Comparison of ENCODE assay signal across 15 cellular contexts in genomic region chr5:133715622-133716021, GRCh38.
A peak's percentile ranks its signal among the peaks of the same experiment; 100 is the strongest.
DNase-seq lines count a peak whose midpoint lies in the region; ATAC-seq and TF ChIP-seq lines count a peak whose summit lies in the region.
"Had no signal": no experiment of that assay in that cellular context is flagged by ENCODE, and none has a peak within 500 bp of the region (broad histone marks: within the 10 kb centered on the region; RNA-seq: fewer than 3 reads in every experiment).

No MANE protein-coding gene starts in this region.

- no peak for ATAC-seq in CD4-positive, alpha-beta T cell (ENCODE audit: poor library complexity)
- ATAC-seq: CD8-positive, alpha-beta T cell had no signal

- H3K27ac Mint-ChIP-seq in endodermal cell (no peak overlapping the region), neural progenitor cell (no peak overlapping the region)
- H3K27ac Mint-ChIP-seq in CD4-positive, alpha-beta T cell: no peak overlapping the region
- H3K27ac Mint-ChIP-seq: CD14-positive monocyte; CD8-positive, alpha-beta T cell had no signal

- CTCF ChIA-PET in CD4-positive, alpha-beta T cell (lab: Charles Lee): no interaction called here

- peak; percentile 24 for DNase-seq in activated CD8-positive, alpha-beta memory T cell treated with anti-CD3 and anti-CD28 coated beads for 24 hours
- DNase-seq in activated CD8-positive, alpha-beta memory T cell treated with anti-CD3 and anti-CD28 coated beads, Interleukin-2, amount 50 U/mL, for 48 hours: no peak
- DNase-seq in endodermal cell: peak; percentile 23
- no peak for DNase-seq in neural progenitor cell (ENCODE audit: low spot score)
- DNase-seq in ureter (ENCODE audit: low spot score): no peak
- no peak for DNase-seq in CD4-positive, alpha-beta T cell
- no peak for DNase-seq in GOT3 (lab: John Stamatoyannopoulos, UW)
- DNase-seq: 8988T, Calu3, DMS79 treated with DMSO at 0.1 percent for 48 hours, GF-D8, HCEC 1CT had no signal

- POLR2A ChIA-PET in CD4-positive, alpha-beta T cell (lab: Charles Lee): no interaction called here

- H3K79me2 ChIP-seq in neural progenitor cell (ENCODE audit: low read depth): no peaks in the 10 kb centered on the region

- H3K4me3 ChIP-seq in endodermal cell (ENCODE audit: low read length): no peak overlapping the region
- no peak overlapping the region for H3K4me3 ChIP-seq in neural progenitor cell
- H3K4me3 ChIP-seq: BLaER1 had no signal

- H3K36me3 ChIP-seq in endodermal cell (ENCODE audit: control insufficient read depth, insufficient read depth, low read length) (no peaks in the 10 kb centered on the region), neural progenitor cell (no peaks in the 10 kb centered on the region)
- H3K36me3 ChIP-seq: BLaER1 had no signal

- TF ChIP-seq CTCF in endodermal cell (conservative IDR thresholded peaks at IDR 0.05) (no peak), neural progenitor cell (IDR thresholded peaks at IDR 0.05) (no peak)
- TF ChIP-seq CTCF in CD4-positive, alpha-beta T cell (IDR thresholded peaks at IDR 0.05): no peak

- H3K27me3 Mint-ChIP-seq in endodermal cell (ENCODE audit: insufficient read depth) (peaks cover 7% of the 10 kb centered on the region), neural progenitor cell (ENCODE audit: insufficient read depth, low read depth) (peaks cover 3% of the 10 kb centered on the region)
- H3K27me3 Mint-ChIP-seq in CD4-positive, alpha-beta T cell: peaks cover 12% of the 10 kb centered on the region

- H2AFZ ChIP-seq in neural progenitor cell (replicated peaks): peak overlapping the region; percentile 34

- H3K4me2 ChIP-seq in neural progenitor cell: no peak overlapping the region
- H3K4me2 ChIP-seq: BLaER1 had no signal

- H3K4me3 Mint-ChIP-seq in endodermal cell (no peak overlapping the region), neural progenitor cell (no peak overlapping the region)
- H3K4me3 Mint-ChIP-seq in CD4-positive, alpha-beta T cell: no peak overlapping the region
- H3K4me3 Mint-ChIP-seq: CD14-positive monocyte; CD8-positive, alpha-beta T cell had no signal

- H4K20me1 ChIP-seq in neural progenitor cell (ENCODE audit: low read depth): no peaks in the 10 kb centered on the region
- H4K20me1 ChIP-seq: BLaER1 had no signal

- no peak overlapping the region for H3K27ac ChIP-seq in endodermal cell (ENCODE audit: low read depth, low read length)
- no peak overlapping the region for H3K27ac ChIP-seq in neural progenitor cell
- no peak overlapping the region for H3K27ac ChIP-seq in CD4-positive, alpha-beta T cell (ENCODE audit: low read depth, low read length)
- H3K27ac ChIP-seq: BLaER1 had no signal

- no peaks in the 10 kb centered on the region for H3K36me3 Mint-ChIP-seq in endodermal cell (ENCODE audit: low read depth)
- peaks cover 2% of the 10 kb centered on the region for H3K36me3 Mint-ChIP-seq in neural progenitor cell
- no peaks in the 10 kb centered on the region for H3K36me3 Mint-ChIP-seq in CD4-positive, alpha-beta T cell (ENCODE audit: low read depth)
- H3K36me3 Mint-ChIP-seq: CD14-positive monocyte; CD8-positive, alpha-beta T cell had no signal

- intact Hi-C loops in CD4-positive, alpha-beta T cell (cut with DNase I, micrococcal nuclease): no loop called here

- WGBS in endodermal cell (ENCODE audit: insufficient coverage in 1 of 2, insufficient read length in 1 of 2), 2 experiments: 81 to 91% methylated on average over 5 of the region's 5 CpGs

- no peak overlapping the region for H3K9ac ChIP-seq in endodermal cell (ENCODE audit: extremely low read depth, low read length, poor library complexity, severe bottlenecking)
- H3K9ac ChIP-seq in neural progenitor cell: no peak overlapping the region
- H3K9ac ChIP-seq: BLaER1 had no signal

- H3F3A ChIP-seq in neural progenitor cell (ENCODE audit: low read depth): no peaks in the 10 kb centered on the region

- H3K9me3 ChIP-seq in endodermal cell (ENCODE audit: control insufficient read depth, low read length): no peaks in the 10 kb centered on the region
- H3K9me3 ChIP-seq in neural progenitor cell (ENCODE audit: low read depth): no peaks in the 10 kb centered on the region
- H3K9me3 ChIP-seq in CD4-positive, alpha-beta T cell (ENCODE audit: control insufficient read depth, low read length): no peaks in the 10 kb centered on the region
- H3K9me3 ChIP-seq: BLaER1 had no signal

- H3K4me1 Mint-ChIP-seq in endodermal cell: no peaks in the 10 kb centered on the region
- H3K4me1 Mint-ChIP-seq in neural progenitor cell: peaks cover 6% of the 10 kb centered on the region
- H3K4me1 Mint-ChIP-seq in CD4-positive, alpha-beta T cell (ENCODE audit: low read depth): no peaks in the 10 kb centered on the region
- H3K4me1 Mint-ChIP-seq: CD14-positive monocyte had no signal

- H3K4me1 ChIP-seq in endodermal cell (ENCODE audit: control insufficient read depth, insufficient read depth, low read length) (no peaks in the 10 kb centered on the region), neural progenitor cell (peaks cover 5% of the 10 kb centered on the region)
- H3K4me1 ChIP-seq: BLaER1 had no signal

- H3K27me3 ChIP-seq in endodermal cell (ENCODE audit: control insufficient read depth, insufficient read depth, low read length, poor library complexity, severe bottlenecking) (no peaks in the 10 kb centered on the region), neural progenitor cell (no peaks in the 10 kb centered on the region)
- H3K27me3 ChIP-seq in CD4-positive, alpha-beta T cell (ENCODE audit: control insufficient read depth, insufficient read depth, low read length): no peaks in the 10 kb centered on the region
- H3K27me3 ChIP-seq: BLaER1 had no signal

- peaks cover 2% of the 10 kb centered on the region for H3K9me3 Mint-ChIP-seq in endodermal cell
- H3K9me3 Mint-ChIP-seq in neural progenitor cell: no peaks in the 10 kb centered on the region
- H3K9me3 Mint-ChIP-seq in CD4-positive, alpha-beta T cell: peaks cover 2% of the 10 kb centered on the region

Comparison
In these comparisons a context has a peak if more than half of its experiments do, and no peak if none do; other contexts are left out.
1. DNase-seq: peak in activated CD8-positive, alpha-beta memory T cell treated with anti-CD3 and anti-CD28 coated beads for 24 hours (single experiment) and endodermal cell (single experiment); none in activated CD8-positive, alpha-beta memory T cell treated with anti-CD3 and anti-CD28 coated beads, Interleukin-2, amount 50 U/mL, for 48 hours (single experiment), neural progenitor cell (single experiment), ureter (single experiment), CD4-positive, alpha-beta T cell (0 of 10) and GOT3 (single experiment).